In genomic region chr11:33946930-33947329, GRCh38 we compare ENCODE assay signal across 35 cellular contexts. TPM values are rescaled to one million over a fixed set of nuclear protein-coding genes. Genes with fewer than 3 reads are reported as not detected.
DNase-seq lines count a peak whose midpoint lies in the region; ATAC-seq, FAIRE-seq and TF ChIP-seq lines count a peak whose summit lies in the region.
"Had no signal": no experiment of that assay in that cellular context is flagged by ENCODE, and none has a peak within 500 bp of the region (broad histone marks: within the 10 kb centered on the region; RNA-seq: fewer than 3 reads in every experiment).

No MANE protein-coding gene starts in this region.

- H2AFZ ChIP-seq in K562 (ENCODE audit: low read depth, low read length): no peak overlapping the region
- no peak overlapping the region for H2AFZ ChIP-seq in SK-N-SH (ENCODE audit: low read depth)

- intact Hi-C loops in K562 (cut with micrococcal nuclease): no loop called here

- H3K27me3 ChIP-seq in CD8-positive, alpha-beta memory T cell (ENCODE audit: insufficient read depth, low read length, poor library complexity, severe bottlenecking): no peaks in the 10 kb centered on the region
- no peaks in the 10 kb centered on the region for H3K27me3 ChIP-seq in K562 (ENCODE audit: control insufficient read depth in 2 of 2, insufficient read depth in 2 of 2, low read length in 2 of 2)
- H3K27me3 ChIP-seq in WERI-Rb-1 (ENCODE audit: insufficient read depth, low read depth, severe bottlenecking): no peaks in the 10 kb centered on the region
- no peaks in the 10 kb centered on the region; the same call in 1 of the 2 replicates for H3K27me3 ChIP-seq in SK-N-SH (ENCODE audit: insufficient read depth)
- H3K27me3 ChIP-seq: BE2C; BLaER1; BLaER1 treated with 17β-estradiol and CSF1 and Interleukin-3, amounts not matched to agents 10 nM and 100 nM had no signal

- no peak for DNase-seq in CD8-positive, alpha-beta memory T cell
- no peak for DNase-seq in K562 (ENCODE audit: extremely low read depth in 1 of 4, low spot score in 3 of 4)
- no peak for DNase-seq in stimulated activated naive CD4-positive, alpha-beta T cell treated with Interleukin-2 at 50 U/mL for 16 hours (lab: John Stamatoyannopoulos, UW)
- DNase-seq in WERI-Rb-1: no peak
- DNase-seq in SK-N-SH: no peak
- DNase-seq: 8988T; ACHN; AML-193; BE2C; C1 segment of cervical spinal cord; Caco-2; Calu3; CD4-positive, alpha-beta memory T cell; CD4-positive, alpha-beta T cell; CD4-positive, CD25-positive, alpha-beta regulatory T cell; CD8-positive, alpha-beta T cell; COR-L47; DMS 273 treated with DMSO at 0.1 percent for 48 hours; DMS153; DMS53; DMS79; DMS79 treated with DMSO at 0.1 percent for 48 hours; DND-41; EL had no signal

- no peaks in the 10 kb centered on the region; the same call in 2 of the 3 replicates for H3K79me2 ChIP-seq in K562 (ENCODE audit: control insufficient read depth, insufficient read depth, low read length)
- H3K79me2 ChIP-seq in SK-N-SH (ENCODE audit: insufficient read depth): no peaks in the 10 kb centered on the region

- no peaks in the 10 kb centered on the region for H3K9me3 ChIP-seq in CD8-positive, alpha-beta memory T cell (ENCODE audit: low read length)
- H3K9me3 ChIP-seq in K562 (replicated peaks; ENCODE audit: control insufficient read depth, insufficient read depth, low read depth, low read length): no peaks in the 10 kb centered on the region
- no peaks in the 10 kb centered on the region for H3K9me3 ChIP-seq in WERI-Rb-1 (ENCODE audit: severe bottlenecking)
- H3K9me3 ChIP-seq in SK-N-SH: no peaks in the 10 kb centered on the region
- H3K9me3 ChIP-seq: A549; BE2C; BLaER1; BLaER1 treated with 17β-estradiol and CSF1 and Interleukin-3, amounts not matched to agents 10 nM and 100 nM; Caco-2 had no signal

- no peaks in the 10 kb centered on the region for H3K4me1 Mint-ChIP-seq in CD8-positive, alpha-beta memory T cell
- peaks cover 14% of the 10 kb centered on the region for H3K4me1 Mint-ChIP-seq in stimulated activated memory B cell treated with anti-CD40 and anti-IgM and Interleukin-4, amounts not matched to agents 10 μg/mL and 1 μg/mL and 100 μg/mL, for 72 hours
- H3K4me1 Mint-ChIP-seq: CD4-positive, alpha-beta memory T cell; CD4-positive, CD25-positive, alpha-beta regulatory T cell had no signal

- H3K9ac ChIP-seq in K562 (ENCODE audit: insufficient read depth in 1 of 2, low read depth in 2 of 2, low read length in 2 of 2): no peak overlapping the region
- no peak overlapping the region for H3K9ac ChIP-seq in SK-N-SH
- H3K9ac ChIP-seq: BLaER1; BLaER1 treated with 17β-estradiol and CSF1 and Interleukin-3, amounts not matched to agents 10 nM and 100 nM had no signal

- TF ChIP-seq EP300 in K562 (IDR thresholded peaks at IDR 0.05; ENCODE audit: low read length): no peak
- no peak for TF ChIP-seq EP300 in SK-N-SH (IDR thresholded peaks at IDR 0.05; ENCODE audit: borderline replicate concordance in 1 of 2, low read depth in 1 of 2, low read length in 1 of 2)

- no peak for ATAC-seq in K562
- no peak for ATAC-seq in stimulated activated memory B cell treated with anti-CD40 and anti-IgM and Interleukin-4, amounts not matched to agents 10 μg/mL and 1 μg/mL and 100 μg/mL, for 72 hours
- ATAC-seq: A549; CD8-positive, alpha-beta T cell had no signal

- BruUV-seq in K562 (replicated peaks; lab: Mats Ljungman, UMichigan): no TSS peak

- H3K9me2 ChIP-seq in SK-N-SH: no peaks in the 10 kb centered on the region

- no peaks in the 10 kb centered on the region for H3K36me3 ChIP-seq in CD8-positive, alpha-beta memory T cell (ENCODE audit: insufficient read depth, low read length)
- H3K36me3 ChIP-seq in K562 (ENCODE audit: control insufficient read depth, insufficient read depth, low read length): no peaks in the 10 kb centered on the region
- H3K36me3 ChIP-seq in WERI-Rb-1: no peaks in the 10 kb centered on the region
- no peaks in the 10 kb centered on the region for H3K36me3 ChIP-seq in SK-N-SH (replicated peaks in 1 of 2; ENCODE audit: control insufficient read depth in 1 of 2, insufficient read depth in 2 of 2, low read length in 1 of 2)
- H3K36me3 ChIP-seq: BE2C; BLaER1; BLaER1 treated with 17β-estradiol and CSF1 and Interleukin-3, amounts not matched to agents 10 nM and 100 nM had no signal

- POLR2A ChIA-PET in CD8-positive, alpha-beta memory T cell (lab: Charles Lee): no interaction called here
- POLR2A ChIA-PET in K562 (lab: Yijun Ruan, JAX) (no interaction called here), SK-N-SH (lab: Yijun Ruan, JAX) (no interaction called here)

- peaks cover 11 to 17% of the 10 kb centered on the region in 2 donors for H3K27me3 Mint-ChIP-seq in CD8-positive, alpha-beta memory T cell
- no peaks in the 10 kb centered on the region for H3K27me3 Mint-ChIP-seq in stimulated activated memory B cell treated with anti-CD40 and anti-IgM and Interleukin-4, amounts not matched to agents 10 μg/mL and 1 μg/mL and 100 μg/mL, for 72 hours
- H3K27me3 Mint-ChIP-seq: B cell had no signal

- FAIRE-seq in K562 (lab: Jason Lieb, UNC): no peak
- FAIRE-seq: A204.1, A549, D721Med had no signal

- no peaks in the 10 kb centered on the region for H3K36me3 Mint-ChIP-seq in CD8-positive, alpha-beta memory T cell
- no peaks in the 10 kb centered on the region for H3K36me3 Mint-ChIP-seq in stimulated activated memory B cell treated with anti-CD40 and anti-IgM and Interleukin-4, amounts not matched to agents 10 μg/mL and 1 μg/mL and 100 μg/mL, for 72 hours
- H3K36me3 Mint-ChIP-seq: CD14-positive monocyte; CD4-positive, alpha-beta memory T cell; CD4-positive, CD25-positive, alpha-beta regulatory T cell; CD8-positive, alpha-beta T cell had no signal

- in situ Hi-C loops in K562 (cut with MboI): no loop called here

- peak overlapping the region; percentile 16 for H3K27ac ChIP-seq in CD8-positive, alpha-beta memory T cell (ENCODE audit: low read depth, low read length)
- H3K27ac ChIP-seq in K562 (ENCODE audit: extremely low read depth, low read depth, low read length) (no peak overlapping the region; the same call in 1 of the 3 replicates), WERI-Rb-1 (no peak overlapping the region), SK-N-SH (ENCODE audit: low read depth in 2 of 2, low read length in 1 of 2) (no peak overlapping the region)
- H3K27ac ChIP-seq: 22Rv1, A549, BLaER1, C4-2B had no signal

- H3K9me1 ChIP-seq in K562 (ENCODE audit: control insufficient read depth, insufficient read depth, low read length): no peaks in the 10 kb centered on the region

- no peak overlapping the region for H3K4me2 ChIP-seq in K562 (ENCODE audit: insufficient read depth, low read length)
- no peak overlapping the region for H3K4me2 ChIP-seq in SK-N-SH
- H3K4me2 ChIP-seq: A549; BLaER1; BLaER1 treated with 17β-estradiol and CSF1 and Interleukin-3, amounts not matched to agents 10 nM and 100 nM had no signal

- CTCF ChIA-PET in CD8-positive, alpha-beta memory T cell (lab: Charles Lee): no interaction called here
- CTCF ChIA-PET in K562 (lab: Yijun Ruan, JAX; ENCODE audit: low intra/inter-chr PET ratio): interaction anchor here (0.7 kb wide), 1 partner anchor 24 kb away, joined by 3 read pairs; no protein-coding TSS in a partner anchor
- CTCF ChIA-PET in SK-N-SH (lab: Yijun Ruan, JAX): interaction anchor here (0.7 to 1.3 kb wide), 2 partner anchors 83 to 89 kb away, joined by 3 to 5 read pairs; no protein-coding TSS in a partner anchor

- H3K27ac Mint-ChIP-seq in CD8-positive, alpha-beta memory T cell: no peak overlapping the region
- peak overlapping the region; percentile 17 for H3K27ac Mint-ChIP-seq in stimulated activated memory B cell treated with anti-CD40 and anti-IgM and Interleukin-4, amounts not matched to agents 10 μg/mL and 1 μg/mL and 100 μg/mL, for 72 hours
- H3K27ac Mint-ChIP-seq: B cell; CD4-positive, alpha-beta memory T cell; CD4-positive, alpha-beta T cell; CD8-positive, alpha-beta T cell had no signal

- no peak for TF ChIP-seq POLR2A in K562 (conservative IDR thresholded peaks at IDR 0.05)

- H3F3A ChIP-seq in SK-N-SH (replicated peaks; ENCODE audit: insufficient read depth): no peaks in the 10 kb centered on the region

- TF ChIP-seq RAD21 in K562 (CRISPR knock-in tag; conservative IDR thresholded peaks at IDR 0.05 in 1 of 2, IDR thresholded peaks at IDR 0.05 in 1 of 2) (no peak), SK-N-SH (IDR thresholded peaks at IDR 0.05; ENCODE audit: low read length) (no peak)

- WGBS in K562 (ENCODE audit: insufficient coverage, low coverage, missing lambda C conversion rate): 72% methylated on average over 4 of the region's 4 CpGs
- WGBS in SK-N-SH (ENCODE audit: low lambda C conversion rate): 74% methylated on average over 4 of the region's 4 CpGs

- no peaks in the 10 kb centered on the region for H3K4me1 ChIP-seq in CD8-positive, alpha-beta memory T cell (ENCODE audit: insufficient read depth, low read length)
- H3K4me1 ChIP-seq in K562 (replicated peaks in 1 of 2; ENCODE audit: control insufficient read depth in 2 of 2, insufficient read depth in 2 of 2, low read length in 2 of 2): peaks cover 38 to 52% of the 10 kb centered on the region in 2 experiments
- H3K4me1 ChIP-seq in SK-N-SH (ENCODE audit: control insufficient read depth in 1 of 2, insufficient read depth in 2 of 2, low read depth in 1 of 2, low read length in 1 of 2): peaks cover under 1 to 1% of the 10 kb centered on the region in 2 experiments; a peak in 2 of 4 replicates
- H3K4me1 ChIP-seq: A549, BE2C, BLaER1, Caco-2 had no signal

- H4K20me1 ChIP-seq in K562 (replicated peaks; ENCODE audit: control insufficient read depth, insufficient read depth, low read length) (no peaks in the 10 kb centered on the region), SK-N-SH (ENCODE audit: insufficient read depth) (no peaks in the 10 kb centered on the region)
- H4K20me1 ChIP-seq: BLaER1; BLaER1 treated with 17β-estradiol and CSF1 and Interleukin-3, amounts not matched to agents 10 nM and 100 nM had no signal

- no peaks in the 10 kb centered on the region for H3K9me3 Mint-ChIP-seq in CD8-positive, alpha-beta memory T cell
- H3K9me3 Mint-ChIP-seq in stimulated activated memory B cell treated with anti-CD40 and anti-IgM and Interleukin-4, amounts not matched to agents 10 μg/mL and 1 μg/mL and 100 μg/mL, for 72 hours: no peaks in the 10 kb centered on the region
- H3K9me3 Mint-ChIP-seq: CD4-positive, alpha-beta memory T cell; CD4-positive, alpha-beta T cell; CD4-positive, CD25-positive, alpha-beta regulatory T cell; CD8-positive, alpha-beta T cell had no signal

- H3K4me3 ChIP-seq in CD8-positive, alpha-beta memory T cell (ENCODE audit: low read length): no peak overlapping the region
- no peak overlapping the region for H3K4me3 ChIP-seq in K562
- H3K4me3 ChIP-seq in WERI-Rb-1 (ENCODE audit: low read depth, low read length): no peak overlapping the region
- H3K4me3 ChIP-seq in SK-N-SH (ENCODE audit: low read depth in 2 of 2, low read length in 1 of 2): no peak overlapping the region
- H3K4me3 ChIP-seq: A549; BLaER1; BLaER1 treated with 17β-estradiol and CSF1 and Interleukin-3, amounts not matched to agents 10 nM and 100 nM had no signal

- no peak for TF ChIP-seq CTCF in K562 (IDR thresholded peaks at IDR 0.05 in 2 of 3, conservative IDR thresholded peaks at IDR 0.05 in 1 of 3; ENCODE audit: insufficient read depth in 2 of 3, low read depth in 1 of 3, low read length in 3 of 3)
- TF ChIP-seq CTCF in WERI-Rb-1 (IDR thresholded peaks at IDR 0.05; ENCODE audit: low read depth, low read length): no peak
- TF ChIP-seq CTCF in SK-N-SH (IDR thresholded peaks at IDR 0.05): no peak

- no peak overlapping the region for H3K4me3 Mint-ChIP-seq in CD8-positive, alpha-beta memory T cell
- H3K4me3 Mint-ChIP-seq in stimulated activated memory B cell treated with anti-CD40 and anti-IgM and Interleukin-4, amounts not matched to agents 10 μg/mL and 1 μg/mL and 100 μg/mL, for 72 hours: no peak overlapping the region
- H3K4me3 Mint-ChIP-seq: B cell; CD14-positive monocyte; CD4-positive, alpha-beta memory T cell; CD4-positive, alpha-beta T cell; CD4-positive, CD25-positive, alpha-beta regulatory T cell; CD8-positive, alpha-beta T cell had no signal

RNA-seq across cellular contexts. Expression of gene LMO2, which starts 55.1 kb away (rescaled TPM):
- under 1 TPM; 0.13 to 0.53 TPM for total RNA-seq in CD8-positive, alpha-beta memory T cell
- not detected for polyA plus RNA-seq in CD8-positive, alpha-beta memory T cell
- 49.1 and 50.2 TPM in 2 replicates for total RNA-seq in K562 (2011; cell fraction: chromatin; rRNA removed; ENCODE audit: low replicate concordance)
- total RNA-seq in K562 (2011; cell fraction: nucleolus; rRNA removed): 42.2 and 44.7 TPM in 2 replicates
- total RNA-seq in K562 (2011; cell fraction: nucleoplasm; rRNA removed): 44.7 and 67.3 TPM in 2 replicates
- 93.1 and 104 TPM in 2 replicates for total RNA-seq in K562 (2014; rRNA removed)
- 85.1 and 96.3 TPM in 2 replicates for total RNA-seq in K562 (2014; rRNA removed; fragmentation: Illumina TruSeq; extraction: Trizol)
- total RNA-seq in K562 (2015; rRNA removed; fragmentation: Illumina TruSeq; extraction: Trizol): 39.2 and 41.5 TPM in 2 replicates
- 87.3 and 96.2 TPM in 2 replicates for total RNA-seq in K562 (2021)
- polyA plus RNA-seq in K562 (2011; rRNA removed): 79.9 and 126 TPM in 2 replicates
- polyA plus RNA-seq in K562 (2011; cell fraction: cytosol; rRNA removed): 57.1 and 58.2 TPM in 2 replicates
- 75.1 and 102 TPM in 2 replicates for polyA plus RNA-seq in K562 (2011; cell fraction: nucleus; rRNA removed)
- polyA plus RNA-seq in K562 (2012): 22.8 and 56.1 TPM in 2 replicates
- polyA plus RNA-seq in K562 (2014; fragmentation: Illumina TruSeq; extraction: Trizol): 90.9 and 91.5 TPM in 2 replicates
- polyA plus RNA-seq in K562 (2014; fragmentation: Nextera tagmentation; extraction: Ambion mirVana): 10 to 100 TPM in 1 of 2 experiments, 1 to 10 TPM in 1; 6.9 to 19.6 TPM
- 98.0 and 118 TPM in 2 replicates for polyA plus RNA-seq in K562 (2014; rRNA removed)
- polyA minus RNA-seq in K562 (2011; rRNA and poly(A)+ RNA removed): 48.8 and 65.2 TPM in 2 replicates
- 20.9 and 37.0 TPM in 2 replicates for polyA minus RNA-seq in K562 (2011; cell fraction: cytosol; rRNA and poly(A)+ RNA removed)
- polyA minus RNA-seq in K562 (2011; cell fraction: nucleus; rRNA and poly(A)+ RNA removed): 39.8 and 45.0 TPM in 2 replicates
- polyA plus RNA-seq in SK-N-SH (2012; rRNA removed): 0.05 TPM in 2 replicates
- 0.03 and 0.04 TPM in 2 replicates for polyA plus RNA-seq in SK-N-SH (2012; cell fraction: cytosol; rRNA removed)
- polyA plus RNA-seq in SK-N-SH (2012; cell fraction: nucleus; rRNA removed): not detected in 2 replicates
- total RNA-seq: CD8-positive, alpha-beta T cell had no signal
- polyA plus RNA-seq: BJ had no signal
